In the genomic region with DNA sequence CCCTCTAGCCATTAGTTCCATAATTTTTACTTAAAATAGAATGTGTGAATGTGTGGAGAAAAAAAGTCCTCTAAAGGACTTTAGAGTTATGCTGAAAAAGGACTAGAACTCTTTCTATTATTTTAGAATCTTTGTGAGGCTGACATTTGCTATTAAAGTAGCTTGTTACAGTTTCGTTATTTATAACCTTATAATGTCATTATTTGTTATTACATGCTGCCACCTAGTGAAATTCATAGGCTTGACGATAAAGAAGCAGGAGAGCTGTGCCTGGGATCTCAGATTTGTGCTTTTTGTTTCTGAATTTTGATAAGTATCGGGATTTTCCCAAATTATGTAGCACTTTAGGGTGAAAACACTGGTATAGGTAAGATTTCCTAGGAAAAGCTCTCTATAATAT, we compare ENCODE assay signal across 8 cellular contexts. TPM values are rescaled to one million over a fixed set of nuclear protein-coding genes. Genes with fewer than 3 reads are reported as not detected.
DNase-seq lines count a peak whose midpoint lies in the region; ATAC-seq, FAIRE-seq and TF ChIP-seq lines count a peak whose summit lies in the region.

No MANE protein-coding gene starts in this region.

- intact Hi-C loops in thyroid gland (cut with DNase I): loop anchor here (2.0 to 10.0 kb wide), 2 partner anchors 70 to 238 kb away; no protein-coding TSS in a partner anchor

- H3K4me1 Mint-ChIP-seq in GM23338 (no peaks in the 10 kb centered on the region; the same call in 1 of the 3 replicates), astrocyte (ENCODE audit: low read depth, unreplicated experiment) (peaks cover 3% of the 10 kb centered on the region)

- no peaks in the 10 kb centered on the region for H3K9me3 Mint-ChIP-seq in GM23338
- no peaks in the 10 kb centered on the region for H3K9me3 Mint-ChIP-seq in astrocyte (ENCODE audit: unreplicated experiment)

- H3K27me3 Mint-ChIP-seq in GM23338 (ENCODE audit: insufficient read depth, low read depth, poor library complexity): no peaks in the 10 kb centered on the region
- H3K27me3 Mint-ChIP-seq in astrocyte (ENCODE audit: low read depth, unreplicated experiment): no peaks in the 10 kb centered on the region

- H3K27me3 ChIP-seq in GM23338 (ENCODE audit: insufficient read depth) (no peaks in the 10 kb centered on the region), astrocyte (ENCODE audit: insufficient read depth, low read length) (no peaks in the 10 kb centered on the region), thyroid gland (no peaks in the 10 kb centered on the region)

- H4K20me1 ChIP-seq in GM23338 (replicated peaks; ENCODE audit: insufficient read depth): no peaks in the 10 kb centered on the region
- no peaks in the 10 kb centered on the region for H4K20me1 ChIP-seq in astrocyte (ENCODE audit: insufficient read depth, low read length)

- TF ChIP-seq CTCF in GM23338 (conservative IDR thresholded peaks at IDR 0.05; ENCODE audit: low read depth in 2 of 2): peak; percentile 60 to 72
- TF ChIP-seq CTCF in astrocyte (IDR thresholded peaks at IDR 0.05; ENCODE audit: insufficient read depth, low read depth, low read length): peak; percentile 64
- TF ChIP-seq CTCF in thyroid gland (IDR thresholded peaks at IDR 0.05): peak; percentile 17 to 81 (median 55)

- no peak overlapping the region for H3K4me3 Mint-ChIP-seq in GM23338
- H3K4me3 Mint-ChIP-seq in astrocyte (ENCODE audit: unreplicated experiment): no peak overlapping the region

- H3K9ac ChIP-seq in astrocyte (ENCODE audit: low read length): no peak overlapping the region

- 22 to 30% methylated on average over 3 of the region's 3 CpGs for whole genome bisulfite sequencing in thyroid gland, 2 donors

- H2AFZ ChIP-seq in GM23338 (no peak overlapping the region), astrocyte (ENCODE audit: low read depth, low read length) (no peak overlapping the region)

- no peak for TF ChIP-seq POLR2A in thyroid gland (IDR thresholded peaks at IDR 0.05)

- H3K4me2 ChIP-seq in GM23338: no peak overlapping the region
- no peak overlapping the region for H3K4me2 ChIP-seq in astrocyte (ENCODE audit: low read length)

- H3K27ac ChIP-seq in GM23338 (ENCODE audit: low read depth): no peak overlapping the region
- no peak overlapping the region for H3K27ac ChIP-seq in astrocyte (ENCODE audit: low read depth, low read length)
- H3K27ac ChIP-seq in thyroid gland: no peak overlapping the region

- ATAC-seq in GM23338: no peak
- ATAC-seq in HG03280 (IDR thresholded peaks at IDR 0.05; ENCODE audit: unreplicated experiment): no peak

- H3K9me2 ChIP-seq in GM23338 (ENCODE audit: insufficient read depth): no peaks in the 10 kb centered on the region

- no peaks in the 10 kb centered on the region for H3F3A ChIP-seq in GM23338 (replicated peaks; ENCODE audit: low read depth)

- H3K9me3 ChIP-seq in astrocyte (ENCODE audit: insufficient read depth, low read depth, low read length): no peaks in the 10 kb centered on the region
- no peaks in the 10 kb centered on the region for H3K9me3 ChIP-seq in thyroid gland

- no peaks in the 10 kb centered on the region for H3K36me3 ChIP-seq in GM23338 (ENCODE audit: insufficient read depth)
- H3K36me3 ChIP-seq in astrocyte (ENCODE audit: insufficient read depth, low read length): no peaks in the 10 kb centered on the region
- H3K36me3 ChIP-seq in thyroid gland: no peaks in the 10 kb centered on the region

- no peak overlapping the region for H3K4me3 ChIP-seq in GM23338
- no peak overlapping the region for H3K4me3 ChIP-seq in astrocyte (ENCODE audit: insufficient read depth, low read depth, low read length)
- H3K4me3 ChIP-seq in thyroid gland (replicated peaks in 1 of 3): no peak overlapping the region

- H3K27ac Mint-ChIP-seq in GM23338 (no peak overlapping the region), astrocyte (ENCODE audit: unreplicated experiment) (no peak overlapping the region)

- H3K4me1 ChIP-seq in GM23338 (ENCODE audit: insufficient read depth) (no peaks in the 10 kb centered on the region), astrocyte (ENCODE audit: insufficient read depth, low read length) (peaks cover 6% of the 10 kb centered on the region), thyroid gland (no peaks in the 10 kb centered on the region)

- DNase-seq in ELR (ENCODE audit: low read depth) (peak; percentile 70), GM23338 (ENCODE audit: low spot score) (peak; percentile 65), NCI-H2081 treated with DMSO at 0.1 percent for 48 hours (lab: John Stamatoyannopoulos, UW) (peak; percentile 35), astrocyte (ENCODE audit: low read depth) (peak; percentile 16), iPS-NIHi7 (ENCODE audit: extremely low spot score) (peak; percentile 36), thyroid gland (no peak)
- no peak for DNase-seq in stimulated activated CD4-positive, alpha-beta T cell treated with anti-CD3 and anti-CD28 coated beads, Interleukin-15, amount 100 ng/mL, for 24 hours

- FAIRE-seq in astrocyte (lab: Jason Lieb, UNC): peak; percentile 37

- H3K79me2 ChIP-seq in GM23338 (replicated peaks; ENCODE audit: insufficient read depth) (no peaks in the 10 kb centered on the region), astrocyte (ENCODE audit: insufficient read depth, low read length) (no peaks in the 10 kb centered on the region)

- H3K36me3 Mint-ChIP-seq in GM23338 (ENCODE audit: low read depth) (no peaks in the 10 kb centered on the region), astrocyte (ENCODE audit: low read depth, unreplicated experiment) (no peaks in the 10 kb centered on the region)

TF ChIP-seq in GM23338, 12 proteins besides CTCF, POLR2A, EP300 and RAD21 (continues in another document):
- TF ChIP-seq EZH2 (IDR thresholded peaks at IDR 0.05; ENCODE audit: low read depth, unreplicated experiment) (no peak), JUNB (IDR thresholded peaks at IDR 0.05; ENCODE audit: unreplicated experiment) (no peak), ZNF331 (CRISPR knock-in tag; IDR thresholded peaks at IDR 0.05; ENCODE audit: low read depth) (no peak), EZH2phosphoT487 (IDR thresholded peaks at IDR 0.05; ENCODE audit: unreplicated experiment) (no peak), CREB1 (CRISPR knock-in tag; IDR thresholded peaks at IDR 0.05; ENCODE audit: low read depth) (no peak), STAT1 (IDR thresholded peaks at IDR 0.05; ENCODE audit: unreplicated experiment) (no peak), ZNF114 (CRISPR knock-in tag; IDR thresholded peaks at IDR 0.05) (no peak)
- TF ChIP-seq, protein P1, sequence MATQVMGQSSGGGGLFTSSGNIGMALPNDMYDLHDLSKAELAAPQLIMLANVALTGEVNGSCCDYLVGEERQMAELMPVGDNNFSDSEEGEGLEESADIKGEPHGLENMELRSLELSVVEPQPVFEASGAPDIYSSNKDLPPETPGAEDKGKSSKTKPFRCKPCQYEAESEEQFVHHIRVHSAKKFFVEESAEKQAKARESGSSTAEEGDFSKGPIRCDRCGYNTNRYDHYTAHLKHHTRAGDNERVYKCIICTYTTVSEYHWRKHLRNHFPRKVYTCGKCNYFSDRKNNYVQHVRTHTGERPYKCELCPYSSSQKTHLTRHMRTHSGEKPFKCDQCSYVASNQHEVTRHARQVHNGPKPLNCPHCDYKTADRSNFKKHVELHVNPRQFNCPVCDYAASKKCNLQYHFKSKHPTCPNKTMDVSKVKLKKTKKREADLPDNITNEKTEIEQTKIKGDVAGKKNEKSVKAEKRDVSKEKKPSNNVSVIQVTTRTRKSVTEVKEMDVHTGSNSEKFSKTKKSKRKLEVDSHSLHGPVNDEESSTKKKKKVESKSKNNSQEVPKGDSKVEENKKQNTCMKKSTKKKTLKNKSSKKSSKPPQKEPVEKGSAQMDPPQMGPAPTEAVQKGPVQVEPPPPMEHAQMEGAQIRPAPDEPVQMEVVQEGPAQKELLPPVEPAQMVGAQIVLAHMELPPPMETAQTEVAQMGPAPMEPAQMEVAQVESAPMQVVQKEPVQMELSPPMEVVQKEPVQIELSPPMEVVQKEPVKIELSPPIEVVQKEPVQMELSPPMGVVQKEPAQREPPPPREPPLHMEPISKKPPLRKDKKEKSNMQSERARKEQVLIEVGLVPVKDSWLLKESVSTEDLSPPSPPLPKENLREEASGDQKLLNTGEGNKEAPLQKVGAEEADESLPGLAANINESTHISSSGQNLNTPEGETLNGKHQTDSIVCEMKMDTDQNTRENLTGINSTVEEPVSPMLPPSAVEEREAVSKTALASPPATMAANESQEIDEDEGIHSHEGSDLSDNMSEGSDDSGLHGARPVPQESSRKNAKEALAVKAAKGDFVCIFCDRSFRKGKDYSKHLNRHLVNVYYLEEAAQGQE (IDR thresholded peaks at IDR 0.05; ENCODE audit: unreplicated experiment): no peak
- TF ChIP-seq, protein P2, sequence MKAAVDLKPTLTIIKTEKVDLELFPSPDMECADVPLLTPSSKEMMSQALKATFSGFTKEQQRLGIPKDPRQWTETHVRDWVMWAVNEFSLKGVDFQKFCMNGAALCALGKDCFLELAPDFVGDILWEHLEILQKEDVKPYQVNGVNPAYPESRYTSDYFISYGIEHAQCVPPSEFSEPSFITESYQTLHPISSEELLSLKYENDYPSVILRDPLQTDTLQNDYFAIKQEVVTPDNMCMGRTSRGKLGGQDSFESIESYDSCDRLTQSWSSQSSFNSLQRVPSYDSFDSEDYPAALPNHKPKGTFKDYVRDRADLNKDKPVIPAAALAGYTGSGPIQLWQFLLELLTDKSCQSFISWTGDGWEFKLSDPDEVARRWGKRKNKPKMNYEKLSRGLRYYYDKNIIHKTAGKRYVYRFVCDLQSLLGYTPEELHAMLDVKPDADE (IDR thresholded peaks at IDR 0.05): no peak

RNA-seq across cellular contexts. Expression of a gene that starts 38.5 kb away (rescaled TPM):
- 9.9 and 10.4 TPM in 2 replicates for total RNA-seq in GM23338 (2014; rRNA removed; shearing (Covaris generic))
- polyA plus RNA-seq in GM23338 (2016; fragmentation: Nextera tagmentation; extraction: Ambion mirVana): 3.6 TPM in 2 replicates
- total RNA-seq in astrocyte (25.3 and 32.5 TPM in 2 replicates), thyroid gland (10 to 100 TPM; 42.1 to 69.0 (median 53.5) TPM)

Comparison
In these comparisons a context has a peak if more than half of its experiments do, and no peak if none do; other contexts are left out.
1. DNase-seq: peak in ELR (single experiment), GM23338 (single experiment), NCI-H2081 treated with DMSO at 0.1 percent for 48 hours (single experiment), astrocyte (single experiment) and iPS-NIHi7 (single experiment); none in thyroid gland (0 of 2) and stimulated activated CD4-positive, alpha-beta T cell treated with anti-CD3 and anti-CD28 coated beads, Interleukin-15, amount 100 ng/mL, for 24 hours (single experiment).
2. Peak in every context shown above with its lines, with median percentiles within 50 percentile points of each other: CTCF ChIP-seq.